In the genomic region with DNA sequence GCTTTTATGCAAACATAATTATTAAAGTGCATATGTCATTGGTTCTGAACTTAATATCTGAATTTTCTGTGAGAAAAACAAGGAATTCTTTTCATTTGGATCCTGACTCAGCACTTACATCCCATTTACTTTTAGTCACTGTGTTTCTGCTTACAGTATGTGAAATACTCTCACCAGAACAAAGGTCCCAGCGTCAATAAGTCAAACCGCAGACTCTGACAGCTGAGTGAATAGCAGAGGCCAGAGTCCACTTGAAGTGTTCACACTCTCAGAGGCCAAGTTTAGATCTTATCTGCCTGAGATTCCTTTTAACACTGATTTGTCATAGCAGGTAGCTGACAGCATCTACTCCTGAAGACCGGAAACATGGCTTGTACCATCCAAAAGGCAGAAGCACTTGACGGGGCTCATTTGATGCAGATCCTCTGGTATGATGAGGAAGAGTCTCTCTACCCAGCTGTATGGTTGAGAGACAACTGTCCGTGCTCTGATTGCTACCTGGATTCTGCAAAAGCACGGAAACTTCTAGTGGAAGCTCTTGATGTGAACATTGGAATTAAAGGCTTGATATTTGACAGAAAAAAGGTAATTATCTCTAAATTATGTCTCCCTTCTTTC, we compare ENCODE assay signal across 1 cellular context.
TF ChIP-seq lines count a peak whose summit lies in the region.

No MANE protein-coding gene starts in this region.

TF ChIP-seq in HepG2, 621 proteins besides CTCF, POLR2A, EP300 and RAD21 (continued from another document and continues in another):
- TF ChIP-seq MIER3 (CRISPR knock-in tag; IDR thresholded peaks at IDR 0.05; ENCODE audit: borderline replicate concordance) (peak; percentile 66; the same call in 1 of the 2 replicates), ASH2L (IDR thresholded peaks at IDR 0.05; ENCODE audit: insufficient read length, low read depth, low read length) (no peak), SKI (IDR thresholded peaks at IDR 0.05; ENCODE audit: partially characterized antibody) (peak; percentile 97), CBFB (CRISPR knock-in tag; IDR thresholded peaks at IDR 0.05) (peak; percentile 99), HMG20B (CRISPR knock-in tag; conservative IDR thresholded peaks at IDR 0.05) (peak; percentile 99), MIXL1 (CRISPR knock-in tag; IDR thresholded peaks at IDR 0.05) (peak; percentile 74), PPARG (CRISPR knock-in tag; conservative IDR thresholded peaks at IDR 0.05) (peak; percentile 93), FOXK2 (IDR thresholded peaks at IDR 0.05) (0 out of 2 replicates have a peak, but pooled peaks have one; percentile 33), ZNF101 (CRISPR knock-in tag; IDR thresholded peaks at IDR 0.05; ENCODE audit: borderline replicate concordance, low read depth) (no peak), DR1 (CRISPR knock-in tag; IDR thresholded peaks at IDR 0.05) (no peak), IRF2 (CRISPR knock-in tag; IDR thresholded peaks at IDR 0.05) (peak; percentile 81), ZNF614 (CRISPR knock-in tag; IDR thresholded peaks at IDR 0.05; ENCODE audit: borderline replicate concordance) (peak; percentile 64; the same call in 1 of the 2 replicates), ZNF792 (CRISPR knock-in tag; IDR thresholded peaks at IDR 0.05) (0 out of 2 replicates have a peak, but pooled peaks have one; percentile 53), GFI1 (CRISPR knock-in tag; IDR thresholded peaks at IDR 0.05; ENCODE audit: borderline replicate concordance) (peak; percentile 100), KDM1A (CRISPR knock-in tag; IDR thresholded peaks at IDR 0.05) (peak; percentile 94), JUN (CRISPR knock-in tag; IDR thresholded peaks at IDR 0.05) (no peak), MAFK (conservative IDR thresholded peaks at IDR 0.05 in 1 of 2, IDR thresholded peaks at IDR 0.05 in 1 of 2; ENCODE audit: low read length in 2 of 2) (peak; percentile 100), NR2F2 (IDR thresholded peaks at IDR 0.05; ENCODE audit: borderline replicate concordance, low read depth) (peak; percentile 80), FLYWCH1 (CRISPR knock-in tag; IDR thresholded peaks at IDR 0.05) (no peak), ETV5 (CRISPR knock-in tag; IDR thresholded peaks at IDR 0.05; ENCODE audit: borderline replicate concordance) (peak; percentile 65; the same call in 1 of the 2 replicates), KDM4B (CRISPR knock-in tag; IDR thresholded peaks at IDR 0.05) (0 out of 2 replicates have a peak, but pooled peaks have one; percentile 53), MTA1 (CRISPR knock-in tag; IDR thresholded peaks at IDR 0.05; ENCODE audit: borderline replicate concordance) (no peak), ELF3 (CRISPR knock-in tag; IDR thresholded peaks at IDR 0.05) (peak; percentile 46; the same call in 1 of the 2 replicates), ATF1 (CRISPR knock-in tag; IDR thresholded peaks at IDR 0.05) (peak; percentile 56), ZNF205 (CRISPR knock-in tag; IDR thresholded peaks at IDR 0.05) (peak; percentile 80; the same call in 1 of the 2 replicates), TOE1 (CRISPR knock-in tag; IDR thresholded peaks at IDR 0.05) (0 out of 2 replicates have a peak, but pooled peaks have one; percentile 44), TAF15 (IDR thresholded peaks at IDR 0.05; ENCODE audit: low read depth, low read length, poor library complexity, severe bottlenecking) (no peak)
- TF ChIP-seq, protein P1, sequence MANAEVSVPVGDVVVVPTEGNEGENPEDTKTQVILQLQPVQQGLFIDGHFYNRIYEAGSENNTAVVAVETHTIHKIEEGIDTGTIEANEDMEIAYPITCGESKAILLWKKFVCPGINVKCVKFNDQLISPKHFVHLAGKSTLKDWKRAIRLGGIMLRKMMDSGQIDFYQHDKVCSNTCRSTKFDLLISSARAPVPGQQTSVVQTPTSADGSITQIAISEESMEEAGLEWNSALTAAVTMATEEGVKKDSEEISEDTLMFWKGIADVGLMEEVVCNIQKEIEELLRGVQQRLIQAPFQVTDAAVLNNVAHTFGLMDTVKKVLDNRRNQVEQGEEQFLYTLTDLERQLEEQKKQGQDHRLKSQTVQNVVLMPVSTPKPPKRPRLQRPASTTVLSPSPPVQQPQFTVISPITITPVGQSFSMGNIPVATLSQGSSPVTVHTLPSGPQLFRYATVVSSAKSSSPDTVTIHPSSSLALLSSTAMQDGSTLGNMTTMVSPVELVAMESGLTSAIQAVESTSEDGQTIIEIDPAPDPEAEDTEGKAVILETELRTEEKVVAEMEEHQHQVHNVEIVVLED (CRISPR knock-in tag; IDR thresholded peaks at IDR 0.05; ENCODE audit: borderline replicate concordance): 0 out of 2 replicates have a peak, but pooled peaks have one; percentile 35
- TF ChIP-seq, protein P2, sequence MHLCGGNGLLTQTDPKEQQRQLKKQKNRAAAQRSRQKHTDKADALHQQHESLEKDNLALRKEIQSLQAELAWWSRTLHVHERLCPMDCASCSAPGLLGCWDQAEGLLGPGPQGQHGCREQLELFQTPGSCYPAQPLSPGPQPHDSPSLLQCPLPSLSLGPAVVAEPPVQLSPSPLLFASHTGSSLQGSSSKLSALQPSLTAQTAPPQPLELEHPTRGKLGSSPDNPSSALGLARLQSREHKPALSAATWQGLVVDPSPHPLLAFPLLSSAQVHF (CRISPR knock-in tag; IDR thresholded peaks at IDR 0.05): no peak
- TF ChIP-seq, protein P3, sequence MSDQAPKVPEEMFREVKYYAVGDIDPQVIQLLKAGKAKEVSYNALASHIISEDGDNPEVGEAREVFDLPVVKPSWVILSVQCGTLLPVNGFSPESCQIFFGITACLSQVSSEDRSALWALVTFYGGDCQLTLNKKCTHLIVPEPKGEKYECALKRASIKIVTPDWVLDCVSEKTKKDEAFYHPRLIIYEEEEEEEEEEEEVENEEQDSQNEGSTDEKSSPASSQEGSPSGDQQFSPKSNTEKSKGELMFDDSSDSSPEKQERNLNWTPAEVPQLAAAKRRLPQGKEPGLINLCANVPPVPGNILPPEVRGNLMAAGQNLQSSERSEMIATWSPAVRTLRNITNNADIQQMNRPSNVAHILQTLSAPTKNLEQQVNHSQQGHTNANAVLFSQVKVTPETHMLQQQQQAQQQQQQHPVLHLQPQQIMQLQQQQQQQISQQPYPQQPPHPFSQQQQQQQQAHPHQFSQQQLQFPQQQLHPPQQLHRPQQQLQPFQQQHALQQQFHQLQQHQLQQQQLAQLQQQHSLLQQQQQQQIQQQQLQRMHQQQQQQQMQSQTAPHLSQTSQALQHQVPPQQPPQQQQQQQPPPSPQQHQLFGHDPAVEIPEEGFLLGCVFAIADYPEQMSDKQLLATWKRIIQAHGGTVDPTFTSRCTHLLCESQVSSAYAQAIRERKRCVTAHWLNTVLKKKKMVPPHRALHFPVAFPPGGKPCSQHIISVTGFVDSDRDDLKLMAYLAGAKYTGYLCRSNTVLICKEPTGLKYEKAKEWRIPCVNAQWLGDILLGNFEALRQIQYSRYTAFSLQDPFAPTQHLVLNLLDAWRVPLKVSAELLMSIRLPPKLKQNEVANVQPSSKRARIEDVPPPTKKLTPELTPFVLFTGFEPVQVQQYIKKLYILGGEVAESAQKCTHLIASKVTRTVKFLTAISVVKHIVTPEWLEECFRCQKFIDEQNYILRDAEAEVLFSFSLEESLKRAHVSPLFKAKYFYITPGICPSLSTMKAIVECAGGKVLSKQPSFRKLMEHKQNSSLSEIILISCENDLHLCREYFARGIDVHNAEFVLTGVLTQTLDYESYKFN (CRISPR knock-in tag; conservative IDR thresholded peaks at IDR 0.05): peak; percentile 83
- TF ChIP-seq, protein P4, sequence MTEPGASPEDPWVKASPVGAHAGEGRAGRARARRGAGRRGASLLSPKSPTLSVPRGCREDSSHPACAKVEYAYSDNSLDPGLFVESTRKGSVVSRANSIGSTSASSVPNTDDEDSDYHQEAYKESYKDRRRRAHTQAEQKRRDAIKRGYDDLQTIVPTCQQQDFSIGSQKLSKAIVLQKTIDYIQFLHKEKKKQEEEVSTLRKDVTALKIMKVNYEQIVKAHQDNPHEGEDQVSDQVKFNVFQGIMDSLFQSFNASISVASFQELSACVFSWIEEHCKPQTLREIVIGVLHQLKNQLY (CRISPR knock-in tag; IDR thresholded peaks at IDR 0.05): peak; percentile 51; the same call in 1 of the 2 replicates
- TF ChIP-seq, protein P5, sequence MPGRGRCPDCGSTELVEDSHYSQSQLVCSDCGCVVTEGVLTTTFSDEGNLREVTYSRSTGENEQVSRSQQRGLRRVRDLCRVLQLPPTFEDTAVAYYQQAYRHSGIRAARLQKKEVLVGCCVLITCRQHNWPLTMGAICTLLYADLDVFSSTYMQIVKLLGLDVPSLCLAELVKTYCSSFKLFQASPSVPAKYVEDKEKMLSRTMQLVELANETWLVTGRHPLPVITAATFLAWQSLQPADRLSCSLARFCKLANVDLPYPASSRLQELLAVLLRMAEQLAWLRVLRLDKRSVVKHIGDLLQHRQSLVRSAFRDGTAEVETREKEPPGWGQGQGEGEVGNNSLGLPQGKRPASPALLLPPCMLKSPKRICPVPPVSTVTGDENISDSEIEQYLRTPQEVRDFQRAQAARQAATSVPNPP (CRISPR knock-in tag; IDR thresholded peaks at IDR 0.05): 0 out of 2 replicates have a peak, but pooled peaks have one; percentile 23
- TF ChIP-seq, protein P6, sequence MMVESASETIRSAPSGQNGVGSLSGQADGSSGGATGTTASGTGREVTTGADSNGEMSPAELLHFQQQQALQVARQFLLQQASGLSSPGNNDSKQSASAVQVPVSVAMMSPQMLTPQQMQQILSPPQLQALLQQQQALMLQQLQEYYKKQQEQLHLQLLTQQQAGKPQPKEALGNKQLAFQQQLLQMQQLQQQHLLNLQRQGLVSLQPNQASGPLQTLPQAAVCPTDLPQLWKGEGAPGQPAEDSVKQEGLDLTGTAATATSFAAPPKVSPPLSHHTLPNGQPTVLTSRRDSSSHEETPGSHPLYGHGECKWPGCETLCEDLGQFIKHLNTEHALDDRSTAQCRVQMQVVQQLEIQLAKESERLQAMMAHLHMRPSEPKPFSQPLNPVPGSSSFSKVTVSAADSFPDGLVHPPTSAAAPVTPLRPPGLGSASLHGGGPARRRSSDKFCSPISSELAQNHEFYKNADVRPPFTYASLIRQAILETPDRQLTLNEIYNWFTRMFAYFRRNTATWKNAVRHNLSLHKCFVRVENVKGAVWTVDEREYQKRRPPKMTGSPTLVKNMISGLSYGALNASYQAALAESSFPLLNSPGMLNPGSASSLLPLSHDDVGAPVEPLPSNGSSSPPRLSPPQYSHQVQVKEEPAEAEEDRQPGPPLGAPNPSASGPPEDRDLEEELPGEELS (CRISPR knock-in tag; IDR thresholded peaks at IDR 0.05): peak; percentile 74
- TF ChIP-seq, protein P7, sequence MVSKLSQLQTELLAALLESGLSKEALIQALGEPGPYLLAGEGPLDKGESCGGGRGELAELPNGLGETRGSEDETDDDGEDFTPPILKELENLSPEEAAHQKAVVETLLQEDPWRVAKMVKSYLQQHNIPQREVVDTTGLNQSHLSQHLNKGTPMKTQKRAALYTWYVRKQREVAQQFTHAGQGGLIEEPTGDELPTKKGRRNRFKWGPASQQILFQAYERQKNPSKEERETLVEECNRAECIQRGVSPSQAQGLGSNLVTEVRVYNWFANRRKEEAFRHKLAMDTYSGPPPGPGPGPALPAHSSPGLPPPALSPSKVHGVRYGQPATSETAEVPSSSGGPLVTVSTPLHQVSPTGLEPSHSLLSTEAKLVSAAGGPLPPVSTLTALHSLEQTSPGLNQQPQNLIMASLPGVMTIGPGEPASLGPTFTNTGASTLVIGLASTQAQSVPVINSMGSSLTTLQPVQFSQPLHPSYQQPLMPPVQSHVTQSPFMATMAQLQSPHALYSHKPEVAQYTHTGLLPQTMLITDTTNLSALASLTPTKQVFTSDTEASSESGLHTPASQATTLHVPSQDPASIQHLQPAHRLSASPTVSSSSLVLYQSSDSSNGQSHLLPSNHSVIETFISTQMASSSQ (IDR thresholded peaks at IDR 0.05; ENCODE audit: low read depth): peak; percentile 46; the same call in 1 of the 2 replicates
- TF ChIP-seq, protein P7 (CRISPR knock-in tag; IDR thresholded peaks at IDR 0.05; ENCODE audit: borderline replicate concordance): no peak
- TF ChIP-seq, protein P8, sequence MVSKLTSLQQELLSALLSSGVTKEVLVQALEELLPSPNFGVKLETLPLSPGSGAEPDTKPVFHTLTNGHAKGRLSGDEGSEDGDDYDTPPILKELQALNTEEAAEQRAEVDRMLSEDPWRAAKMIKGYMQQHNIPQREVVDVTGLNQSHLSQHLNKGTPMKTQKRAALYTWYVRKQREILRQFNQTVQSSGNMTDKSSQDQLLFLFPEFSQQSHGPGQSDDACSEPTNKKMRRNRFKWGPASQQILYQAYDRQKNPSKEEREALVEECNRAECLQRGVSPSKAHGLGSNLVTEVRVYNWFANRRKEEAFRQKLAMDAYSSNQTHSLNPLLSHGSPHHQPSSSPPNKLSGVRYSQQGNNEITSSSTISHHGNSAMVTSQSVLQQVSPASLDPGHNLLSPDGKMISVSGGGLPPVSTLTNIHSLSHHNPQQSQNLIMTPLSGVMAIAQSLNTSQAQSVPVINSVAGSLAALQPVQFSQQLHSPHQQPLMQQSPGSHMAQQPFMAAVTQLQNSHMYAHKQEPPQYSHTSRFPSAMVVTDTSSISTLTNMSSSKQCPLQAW (CRISPR knock-in tag; IDR thresholded peaks at IDR 0.05): peak; percentile 69; the same call in 1 of the 2 replicates
